ENCODE assay signal across 22 cellular contexts in the genomic region with DNA sequence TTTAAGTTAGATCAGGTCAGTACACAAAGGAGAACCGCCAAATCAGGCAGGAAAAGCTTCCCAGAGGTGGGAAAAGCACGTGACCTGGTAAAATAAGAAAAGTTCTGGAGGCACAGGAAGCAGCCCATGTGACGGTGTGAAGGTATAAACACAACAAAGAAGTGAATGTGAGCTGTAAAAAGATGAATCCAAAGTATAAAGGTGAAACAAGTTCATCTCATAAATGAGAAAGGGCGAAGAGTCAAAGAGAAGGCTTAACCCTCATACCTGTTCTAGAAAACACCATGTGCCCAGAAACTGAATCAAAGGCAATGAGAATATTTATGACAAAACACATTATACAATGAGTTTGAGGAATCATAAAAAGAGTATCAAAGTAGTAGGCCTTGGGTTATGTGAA.
"Had no signal": no experiment of that assay in that cellular context is flagged by ENCODE, and none has a peak within 500 bp of the region (broad histone marks: within the 10 kb centered on the region; RNA-seq: fewer than 3 reads in every experiment).

No MANE protein-coding gene starts in this region.

- H3K27me3 Mint-ChIP-seq: naive B cell had no signal

- ATAC-seq: esophagus mucosa, gastrocnemius medialis, sciatic nerve had no signal

- DNase-seq: cortex of kidney; dorsolateral prefrontal cortex; effector CD8-positive, alpha-beta T cell; gastrocnemius medialis; heart right ventricle; hypothalamus; left ventricle myocardium inferior; mesenchymal stem cell; midbrain; naive B cell; posterior cingulate gyrus; stimulated activated CD4-positive, alpha-beta T cell treated with anti-CD3 and anti-CD28 coated beads, Interleukin-2, amount 100 ng/mL, for 24 hours; stimulated activated CD4-positive, alpha-beta T cell treated with anti-CD3 and anti-CD28 coated beads, Interleukin-4, amount 100 ng/mL, for 4 hours; stimulated activated naive CD4-positive, alpha-beta T cell; stomach; substantia nigra; transverse colon had no signal

- H3K36me3 ChIP-seq: gastrocnemius medialis, left ventricle myocardium inferior, neutrophil, stomach, thoracic aorta, transverse colon had no signal

- H3K4me3 ChIP-seq: gastrocnemius medialis, heart right ventricle, left ventricle myocardium inferior, lung, stomach, thoracic aorta, transverse colon had no signal

- H3K9me3 ChIP-seq: gastrocnemius medialis, neutrophil, thoracic aorta, transverse colon had no signal
